In the genomic region with DNA sequence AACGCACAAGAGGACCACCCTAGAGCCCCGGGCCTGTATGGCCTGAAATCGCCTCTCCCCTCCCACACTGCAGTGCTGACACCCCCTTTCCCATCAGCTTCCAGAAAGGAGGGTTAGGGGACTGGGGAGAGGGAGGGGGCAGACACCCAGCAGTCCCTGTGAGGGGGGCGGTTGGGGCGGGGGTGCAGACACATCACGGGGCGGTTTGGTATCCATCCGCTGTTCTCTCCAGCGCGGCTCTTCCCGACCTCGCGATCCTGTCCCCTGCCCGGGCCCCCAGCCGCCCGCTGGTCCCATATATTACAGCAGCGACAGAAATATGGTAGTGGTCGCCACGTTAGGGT, we compare ENCODE assay signal across 9 cellular contexts. TPM values are rescaled to one million over a fixed set of nuclear protein-coding genes. Genes with fewer than 3 reads are reported as not detected.
DNase-seq lines count a peak whose midpoint lies in the region; ATAC-seq and TF ChIP-seq lines count a peak whose summit lies in the region.
"Had no signal": no experiment of that assay in that cellular context is flagged by ENCODE, and none has a peak within 500 bp of the region (broad histone marks: within the 10 kb centered on the region; RNA-seq: fewer than 3 reads in every experiment).

No MANE protein-coding gene starts in this region.

- H3K9me3 ChIP-seq in left lung, result no peaks in the 10 kb centered on the region

- H3K36me3 ChIP-seq in left lung, result no peaks in the 10 kb centered on the region

- peak overlapping the region; percentile 43 to 47 for H3K4me3 ChIP-seq in left lung

- intact Hi-C loops in left lung (cut with DNase I), result no loop called here

- TF ChIP-seq CTCF in brain (conservative IDR thresholded peaks at IDR 0.05) (no peak), left lung (IDR thresholded peaks at IDR 0.05) (no peak)

- H3K27ac ChIP-seq in left lung, result no peak overlapping the region

- DNase-seq in NCI-H1092 (lab: John Stamatoyannopoulos, UW) (peak; percentile 0), NCI-H1092 treated with DMSO at 0.1 percent for 48 hours (lab: John Stamatoyannopoulos, UW) (no peak), left lung (no peak), G401 (ENCODE audit: low spot score) (no peak), AG08396 (ENCODE audit: low spot score) (no peak)
- DNase-seq: NCI-H2029 treated with DMSO at 0.1 percent for 48 hours had no signal

- H3K4me3 Mint-ChIP-seq in brain, result peak overlapping the region; percentile 91 to 97 (median 92)
- H3K4me3 Mint-ChIP-seq in stimulated activated memory B cell treated with anti-CD40 and anti-IgM and Interleukin-4, amounts not matched to agents 10 μg/mL and 1 μg/mL and 100 μg/mL, for 72 hours, result peak overlapping the region; percentile 79

- in situ Hi-C loops in G401 (cut with HindIII; ENCODE audit: low sequenced_read_pairs), result no loop called here

- ATAC-seq in left lung, result no peak
- no peak for ATAC-seq in stimulated activated memory B cell treated with anti-CD40 and anti-IgM and Interleukin-4, amounts not matched to agents 10 μg/mL and 1 μg/mL and 100 μg/mL, for 72 hours
- ATAC-seq in GM21390 (IDR thresholded peaks at IDR 0.05; ENCODE audit: unreplicated experiment), result no peak

- peak overlapping the region in 3 of 5 experiments; percentile 69 to 97 (median 84) for H3K27ac Mint-ChIP-seq in brain
- no peak overlapping the region for H3K27ac Mint-ChIP-seq in stimulated activated memory B cell treated with anti-CD40 and anti-IgM and Interleukin-4, amounts not matched to agents 10 μg/mL and 1 μg/mL and 100 μg/mL, for 72 hours

- peaks cover 0 to 23% of the 10 kb centered on the region in 2 donors for H3K27me3 ChIP-seq in left lung

- peaks cover 0 to 16% (median 2%) of the 10 kb centered on the region in 5 experiments for H3K9me3 Mint-ChIP-seq in brain
- H3K9me3 Mint-ChIP-seq in stimulated activated memory B cell treated with anti-CD40 and anti-IgM and Interleukin-4, amounts not matched to agents 10 μg/mL and 1 μg/mL and 100 μg/mL, for 72 hours, result no peaks in the 10 kb centered on the region

- peaks cover 8% of the 10 kb centered on the region for H3K27me3 Mint-ChIP-seq in brain
- H3K27me3 Mint-ChIP-seq in stimulated activated memory B cell treated with anti-CD40 and anti-IgM and Interleukin-4, amounts not matched to agents 10 μg/mL and 1 μg/mL and 100 μg/mL, for 72 hours, result peaks cover 27% of the 10 kb centered on the region

- peaks cover 0 to 5% of the 10 kb centered on the region in 2 donors for H3K4me1 ChIP-seq in left lung

- H3K36me3 Mint-ChIP-seq in brain, result peaks cover 16% of the 10 kb centered on the region
- no peaks in the 10 kb centered on the region for H3K36me3 Mint-ChIP-seq in stimulated activated memory B cell treated with anti-CD40 and anti-IgM and Interleukin-4, amounts not matched to agents 10 μg/mL and 1 μg/mL and 100 μg/mL, for 72 hours

- H3K4me1 Mint-ChIP-seq in brain, result peaks cover 9% of the 10 kb centered on the region
- no peaks in the 10 kb centered on the region for H3K4me1 Mint-ChIP-seq in stimulated activated memory B cell treated with anti-CD40 and anti-IgM and Interleukin-4, amounts not matched to agents 10 μg/mL and 1 μg/mL and 100 μg/mL, for 72 hours

RNA-seq across cellular contexts. Expression of gene GPRASP2, which starts 0.4 kb away (rescaled TPM):
- polyA plus RNA-seq in brain (ENCODE audit: insufficient read depth, low read depth, low replicate concordance), result 30.9 TPM
- total RNA-seq in left lung, result 10 to 100 TPM in 1 of 2 donors, 1 to 10 TPM in 1; 5.0 to 10.3 TPM
- 21.1 and 43.9 TPM in 2 replicates for total RNA-seq in G401 (2014; rRNA removed; shearing (Covaris generic))

RNA-seq across cellular contexts. Expression of gene GPRASP3, which starts 8.7 kb away (rescaled TPM):
- polyA plus RNA-seq in brain (ENCODE audit: insufficient read depth, low read depth, low replicate concordance), result 5.3 TPM
- 1 to 10 TPM; 4.5 to 5.6 TPM for total RNA-seq in left lung
- total RNA-seq in G401 (2014; rRNA removed; shearing (Covaris generic)), result 2.0 and 5.1 TPM in 2 replicates
